1 cellular context compared by ENCODE assay signal in the genomic region with DNA sequence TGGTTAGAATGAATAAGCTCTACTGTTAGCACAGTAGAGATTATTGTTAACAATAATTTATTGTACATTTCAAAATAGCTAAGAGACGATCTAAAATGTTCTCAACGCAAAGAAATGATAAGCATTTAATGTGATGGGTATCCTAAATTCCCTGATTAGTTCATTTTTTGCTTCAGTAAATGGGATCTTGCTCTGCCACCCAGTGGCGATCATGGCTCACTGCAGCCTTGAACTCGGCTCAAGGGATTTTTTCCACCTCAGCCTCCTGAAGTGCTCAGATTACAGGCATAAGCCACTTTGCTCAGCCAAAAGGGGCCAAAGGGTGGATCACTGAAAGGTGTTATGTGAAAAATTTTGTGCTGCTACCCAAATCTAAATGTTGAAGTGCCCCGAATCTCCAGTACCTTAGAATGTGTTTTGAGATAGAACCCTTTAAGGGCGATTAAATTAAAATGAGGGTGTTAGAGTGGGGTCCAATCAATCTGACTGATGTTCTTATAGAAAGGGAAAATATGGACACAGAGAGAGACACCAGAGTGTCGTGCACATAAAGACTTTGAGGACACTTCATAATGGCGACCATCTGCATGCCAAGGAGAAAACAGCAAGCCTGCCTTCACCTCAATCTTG.
A peak's percentile ranks its signal among the peaks of the same experiment; 100 is the strongest.
TF ChIP-seq lines count a peak whose summit lies in the region.

No MANE protein-coding gene starts in this region.

TF ChIP-seq in HEK293, 187 proteins besides CTCF, POLR2A, EP300 and RAD21 (continued from another document):
- TF ChIP-seq, protein P1, sequence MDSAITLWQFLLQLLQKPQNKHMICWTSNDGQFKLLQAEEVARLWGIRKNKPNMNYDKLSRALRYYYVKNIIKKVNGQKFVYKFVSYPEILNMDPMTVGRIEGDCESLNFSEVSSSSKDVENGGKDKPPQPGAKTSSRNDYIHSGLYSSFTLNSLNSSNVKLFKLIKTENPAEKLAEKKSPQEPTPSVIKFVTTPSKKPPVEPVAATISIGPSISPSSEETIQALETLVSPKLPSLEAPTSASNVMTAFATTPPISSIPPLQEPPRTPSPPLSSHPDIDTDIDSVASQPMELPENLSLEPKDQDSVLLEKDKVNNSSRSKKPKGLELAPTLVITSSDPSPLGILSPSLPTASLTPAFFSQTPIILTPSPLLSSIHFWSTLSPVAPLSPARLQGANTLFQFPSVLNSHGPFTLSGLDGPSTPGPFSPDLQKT (IDR thresholded peaks at IDR 0.05; ENCODE audit: borderline replicate concordance, low read depth, low read length) = no peak
- TF ChIP-seq ZNF404 (tag by site-specific recombination; IDR thresholded peaks at IDR 0.05) = no peak
- TF ChIP-seq ZNF10 (tag by site-specific recombination; IDR thresholded peaks at IDR 0.05) = peak; percentile 75; the same call in 1 of the 2 replicates
- no peak for TF ChIP-seq HOXC10 (CRISPR knock-in tag; IDR thresholded peaks at IDR 0.05)
TF ChIP-seq in HEK293: peak in this region for 6.
